8 cellular contexts compared by ENCODE assay signal in genomic region chr13:44648392-44649117, GRCh38.
DNase-seq lines count a peak whose midpoint lies in the region; ATAC-seq and TF ChIP-seq lines count a peak whose summit lies in the region.

No MANE protein-coding gene starts in this region.

- no peak overlapping the region for H3K9ac ChIP-seq in HUES48 (ENCODE audit: low read depth, low read length)

- TF ChIP-seq CTCF in astrocyte of the spinal cord (IDR thresholded peaks at IDR 0.05; ENCODE audit: low read depth, low read length) (peak; percentile 46), neural crest cell (conservative IDR thresholded peaks at IDR 0.05) (peak; percentile 63), left lung (IDR thresholded peaks at IDR 0.05) (no peak)

- no peaks in the 10 kb centered on the region for H3K36me3 ChIP-seq in HUES48 (ENCODE audit: control insufficient read depth, insufficient read depth, low read length)
- H3K36me3 ChIP-seq in left lung = no peaks in the 10 kb centered on the region

- peak; percentile 29 for DNase-seq in NCI-H748 (lab: John Stamatoyannopoulos, UW; ENCODE audit: unreplicated experiment)
- DNase-seq in NCI-H748 treated with DMSO at 0.1 percent for 48 hours (lab: John Stamatoyannopoulos, UW) = no peak
- DNase-seq in astrocyte of the spinal cord (ENCODE audit: low read depth, low spot score) = no peak
- no peak for DNase-seq in neural crest cell (ENCODE audit: low read depth, low spot score)
- DNase-seq in left lung = no peak
- no peak for DNase-seq in substantia nigra (lab: John Stamatoyannopoulos, UW)

- H3K4me1 ChIP-seq in HUES48 (ENCODE audit: control insufficient read depth, insufficient read depth, low read length) (peaks cover 17% of the 10 kb centered on the region), left lung (no peaks in the 10 kb centered on the region)

- H3K4me3 Mint-ChIP-seq in neural crest cell = no peak overlapping the region

- H3K4me1 Mint-ChIP-seq in neural crest cell = peaks cover 14% of the 10 kb centered on the region

- ATAC-seq in left lung = no peak
- no peak for ATAC-seq in GM18858 (IDR thresholded peaks at IDR 0.05; ENCODE audit: unreplicated experiment)

- H3K9me3 Mint-ChIP-seq in neural crest cell = no peaks in the 10 kb centered on the region

- no peak overlapping the region for H3K27ac Mint-ChIP-seq in neural crest cell (ENCODE audit: unreplicated experiment)

- intact Hi-C loops in left lung (cut with DNase I) = no loop called here

- H3K9me3 ChIP-seq in HUES48 (ENCODE audit: control insufficient read depth, insufficient read depth, low read length) (no peaks in the 10 kb centered on the region), left lung (no peaks in the 10 kb centered on the region)

- in situ Hi-C loops in astrocyte of the spinal cord (cut with HindIII; ENCODE audit: low sequenced_read_pairs) = no loop called here

- H3K27ac ChIP-seq in HUES48 (ENCODE audit: low read depth, low read length) = peak overlapping the region; percentile 81
- no peak overlapping the region for H3K27ac ChIP-seq in left lung
- H3K27ac ChIP-seq in substantia nigra (ENCODE audit: low read depth, low read length, poor library complexity, severe bottlenecking) = no peak overlapping the region

- peaks cover 3% of the 10 kb centered on the region for H3K27me3 Mint-ChIP-seq in neural crest cell (ENCODE audit: low read depth)

- H3K4me3 ChIP-seq in HUES48 (ENCODE audit: low read depth, low read length) (peak overlapping the region; percentile 50), astrocyte of the spinal cord (ENCODE audit: low read depth, low read length) (no peak overlapping the region), left lung (no peak overlapping the region)

- no peaks in the 10 kb centered on the region for H3K36me3 Mint-ChIP-seq in neural crest cell (ENCODE audit: low read depth)

- H3K27me3 ChIP-seq in HUES48 (ENCODE audit: control insufficient read depth, insufficient read depth, low read length) (no peaks in the 10 kb centered on the region), left lung (no peaks in the 10 kb centered on the region)

Comparison
In these comparisons a context has a peak if more than half of its experiments do, and no peak if none do; other contexts are left out.
1. CTCF ChIP-seq: peak in astrocyte of the spinal cord (single experiment) and neural crest cell (single experiment); none in left lung (0 of 2).